Comparison of ENCODE assay signal across 8 cellular contexts in genomic region chr9:137176302-137177182, GRCh38. TPM values are rescaled to one million over a fixed set of nuclear protein-coding genes. Genes with fewer than 3 reads are reported as not detected.
DNase-seq lines count a peak whose midpoint lies in the region; ATAC-seq, FAIRE-seq and TF ChIP-seq lines count a peak whose summit lies in the region.

No MANE protein-coding gene starts in this region.

- no peaks in the 10 kb centered on the region; the same call in 1 of the 2 replicates for H3K9me3 ChIP-seq in AG04450 (ENCODE audit: control insufficient read depth, insufficient read depth, low read length)

- peaks cover 12% of the 10 kb centered on the region for H3K36me3 ChIP-seq in bronchial epithelial cell (ENCODE audit: control insufficient read depth, insufficient read depth, low read length)

- H3K27ac ChIP-seq in AG04450 (ENCODE audit: low read depth, low read length) (no peak overlapping the region), coronary artery (no peak overlapping the region)

- CTCF ChIA-PET in AG04450 (lab: Charles Lee) = interaction anchor here (0.6 to 1.7 kb wide), 4 partner anchors 13 to 77 kb away, joined by 3 to 8 read pairs (median 4); no protein-coding TSS in a partner anchor

- DNase-seq in AG04450 (ENCODE audit: low read depth, low spot score) (no peak), G401 (ENCODE audit: low spot score) (peak; percentile 87), NCI-H2171 treated with DMSO at 0.1 percent for 48 hours (lab: John Stamatoyannopoulos, UW) (peak; percentile 50), bronchial epithelial cell (ENCODE audit: low read depth) (peak; percentile 37), myocyte (ENCODE audit: low read depth) (peak; percentile 66), coronary artery (ENCODE audit: low spot score) (no peak), superior temporal gyrus (ENCODE audit: extremely low spot score) (no peak)

- TF ChIP-seq CTCF in AG04450 (IDR thresholded peaks at IDR 0.05; ENCODE audit: low read depth, low read length) (peak; percentile 69), bronchial epithelial cell (IDR thresholded peaks at IDR 0.05; ENCODE audit: insufficient read depth, low read length, severe bottlenecking) (peak; percentile 88), coronary artery (IDR thresholded peaks at IDR 0.05) (no peak)

- H3K27me3 ChIP-seq in AG04450 (ENCODE audit: control insufficient read depth, insufficient read depth, low read length) (peaks cover 14% of the 10 kb centered on the region), bronchial epithelial cell (ENCODE audit: control insufficient read depth, insufficient read depth, low read length) (peaks cover 14% of the 10 kb centered on the region)

- no peak for ATAC-seq in HG02885 (IDR thresholded peaks at IDR 0.05; ENCODE audit: poor library complexity, unreplicated experiment)

- H3K4me3 ChIP-seq in AG04450 (ENCODE audit: low read depth, low read length) = no peak overlapping the region
- no peak overlapping the region for H3K4me3 ChIP-seq in bronchial epithelial cell (ENCODE audit: low read depth, low read length)
- H3K4me3 ChIP-seq in coronary artery = no peak overlapping the region

- in situ Hi-C loops in G401 (cut with HindIII; ENCODE audit: low sequenced_read_pairs) = no loop called here

- POLR2A ChIA-PET in AG04450 (lab: Yijun Ruan, JAX) = interaction anchor here (0.5 to 1.0 kb wide), 3 partner anchors 12 to 134 kb away, joined by 3 to 10 read pairs (median 3); partner anchors contain the start of gene SSNA1

- FAIRE-seq in bronchial epithelial cell (lab: Jason Lieb, UNC) = no peak

RNA-seq across cellular contexts. Expression of gene TMEM210, which starts 4.7 kb away (rescaled TPM):
- not detected in 2 replicates for polyA plus RNA-seq in AG04450 (2011; rRNA removed)
- not detected in 2 replicates for polyA minus RNA-seq in AG04450 (2011; rRNA and poly(A)+ RNA removed)
- not detected in 2 replicates for total RNA-seq in G401 (2014; rRNA removed; shearing (Covaris generic))
- total RNA-seq in bronchial epithelial cell (not detected in 2 replicates), myocyte (not detected in 2 replicates)
- polyA plus RNA-seq in myocyte (2012) = not detected

RNA-seq across cellular contexts. Expression of gene LRRC26, which starts 6.7 kb away (rescaled TPM):
- polyA plus RNA-seq in AG04450 (2011; rRNA removed) = not detected in 2 replicates
- polyA minus RNA-seq in AG04450 (2011; rRNA and poly(A)+ RNA removed) = not detected in 2 replicates
- 1.3 TPM in 1 of 2 replicates, not detected in the other for total RNA-seq in G401 (2014; rRNA removed; shearing (Covaris generic))
- 0.26 and 2.0 TPM in 2 replicates for total RNA-seq in bronchial epithelial cell
- not detected in 2 replicates for total RNA-seq in myocyte
- polyA plus RNA-seq in myocyte (2012) = not detected

RNA-seq across cellular contexts. Expression of gene ANAPC2, which starts 11.8 kb away (rescaled TPM):
- 12.1 and 14.6 TPM in 2 replicates for polyA plus RNA-seq in AG04450 (2011; rRNA removed)
- polyA minus RNA-seq in AG04450 (2011; rRNA and poly(A)+ RNA removed) = 14.5 and 14.7 TPM in 2 replicates
- total RNA-seq in G401 (2014; rRNA removed; shearing (Covaris generic)) = 58.8 and 63.6 TPM in 2 replicates
- total RNA-seq in bronchial epithelial cell (20.5 and 23.2 TPM in 2 replicates), myocyte (28.7 and 30.6 TPM in 2 replicates)
- 34.6 TPM for polyA plus RNA-seq in myocyte (2012)

RNA-seq across cellular contexts. Expression of gene SSNA1, which starts 11.9 kb away (rescaled TPM):
- 35.0 and 46.9 TPM in 2 replicates for polyA plus RNA-seq in AG04450 (2011; rRNA removed)
- polyA minus RNA-seq in AG04450 (2011; rRNA and poly(A)+ RNA removed) = 8.6 and 13.1 TPM in 2 replicates
- total RNA-seq in G401 (2014; rRNA removed; shearing (Covaris generic)) = 95.8 and 122 TPM in 2 replicates
- total RNA-seq in bronchial epithelial cell (97.9 and 127 TPM in 2 replicates), myocyte (143 and 158 TPM in 2 replicates)
- polyA plus RNA-seq in myocyte (2012) = 102 TPM

RNA-seq across cellular contexts. Expression of gene TPRN, which starts 24.0 kb away (rescaled TPM):
- polyA plus RNA-seq in AG04450 (2011; rRNA removed) = 2.8 and 3.8 TPM in 2 replicates
- 2.5 and 3.0 TPM in 2 replicates for polyA minus RNA-seq in AG04450 (2011; rRNA and poly(A)+ RNA removed)
- 17.6 and 25.7 TPM in 2 replicates for total RNA-seq in G401 (2014; rRNA removed; shearing (Covaris generic))
- 3.2 and 4.5 TPM in 2 replicates for total RNA-seq in bronchial epithelial cell
- total RNA-seq in myocyte = 19.5 and 25.3 TPM in 2 replicates
- polyA plus RNA-seq in myocyte (2012) = 11.0 TPM

Comparison
In these comparisons a context has a peak if more than half of its experiments do, and no peak if none do; other contexts are left out.
1. DNase-seq: peak in G401 (single experiment), NCI-H2171 treated with DMSO at 0.1 percent for 48 hours (single experiment), bronchial epithelial cell (single experiment) and myocyte (single experiment); none in AG04450 (single experiment), coronary artery (single experiment) and superior temporal gyrus (single experiment).